27 cellular contexts compared by ENCODE assay signal in genomic region chr5:180346358-180346757, GRCh38.
"Had no signal": no experiment of that assay in that cellular context is flagged by ENCODE, and none has a peak within 500 bp of the region (broad histone marks: within the 10 kb centered on the region; RNA-seq: fewer than 3 reads in every experiment).

No MANE protein-coding gene starts in this region.

- H3K36me3 Mint-ChIP-seq: activated naive CD8-positive, alpha-beta T cell; brain had no signal

- H3K9me3 ChIP-seq: MG63, Peyer's patch had no signal

- H3K9me3 Mint-ChIP-seq: activated B cell treated with CpG ODN at 0.5 μM for 24 hours; activated CD4-positive, alpha-beta T cell treated with anti-CD3 and anti-CD28 coated beads, Interleukin-2, amount 10 ng/mL, durations not matched to agents 24 days and 14 days; activated naive CD4-positive, alpha-beta T cell treated with anti-CD3 and anti-CD28 coated beads for 36 hours; activated T-cell treated with anti-CD3 and anti-CD28 coated beads, Interleukin-2, amount 50 U/mL, for 4 hours; activated T-helper 17 cell treated with anti-CD3 and anti-CD28 coated beads, Interleukin-2, amount 50 U/mL, for 72 hours; central memory CD8-positive, alpha-beta T cell; T-helper 1 cell treated with Interleukin-12 subunit alpha and Interleukin-12 subunit beta and Interleukin-4 antibody, amounts not matched to agents 30 μg/mL and 1 μg/mL, for 36 hours had no signal

- H3K4me3 ChIP-seq: MG63, Peyer's patch had no signal

- H3K4me1 Mint-ChIP-seq: activated B cell treated with CpG ODN at 0.5 μM for 24 hours; activated CD4-positive, alpha-beta T cell treated with anti-CD3 and anti-CD28 coated beads, Interleukin-2, amount 10 ng/mL, durations not matched to agents 24 days and 14 days; activated T-helper 17 cell treated with anti-CD3 and anti-CD28 coated beads, Interleukin-2, amount 50 U/mL, for 72 hours; central memory CD8-positive, alpha-beta T cell had no signal

- H3K27me3 Mint-ChIP-seq: brain had no signal

- FAIRE-seq: astrocyte had no signal

- H3K4me3 Mint-ChIP-seq: activated B cell treated with CpG ODN at 0.5 μM for 24 hours; activated CD4-positive, alpha-beta T cell treated with anti-CD3 and anti-CD28 coated beads, Interleukin-2, amount 10 ng/mL, durations not matched to agents 24 days and 14 days; activated naive CD4-positive, alpha-beta T cell treated with anti-CD3 and anti-CD28 coated beads for 36 hours; activated naive CD8-positive, alpha-beta T cell; activated T-cell treated with anti-CD3 and anti-CD28 coated beads, Interleukin-2, amount 50 U/mL, for 4 hours; activated T-helper 17 cell treated with anti-CD3 and anti-CD28 coated beads, Interleukin-2, amount 50 U/mL, for 72 hours; brain; central memory CD8-positive, alpha-beta T cell; T-helper 1 cell treated with Interleukin-12 subunit alpha and Interleukin-12 subunit beta and Interleukin-4 antibody, amounts not matched to agents 30 μg/mL and 1 μg/mL, for 36 hours had no signal

- DNase-seq: activated B cell treated with CpG ODN at 0.5 μM for 24 hours; activated CD4-positive, alpha-beta T cell treated with anti-CD3 and anti-CD28 coated beads for 1 hour; activated CD4-positive, alpha-beta T cell treated with anti-CD3 and anti-CD28 coated beads, Interleukin-2, amount 10 ng/mL, durations not matched to agents 24 days and 14 days; activated CD4-positive, alpha-beta T cell treated with anti-CD3 and anti-CD28 coated beads, Interleukin-2, amount 50 U/mL, for 48 hours; activated gamma-delta T cell; activated naive CD4-positive, alpha-beta T cell treated with anti-CD3 and anti-CD28 coated beads for 36 hours; activated T-cell treated with anti-CD3 and anti-CD28 coated beads, Interleukin-2, amount 50 U/mL, for 4 hours; amygdala; MG63; MV-4-11; NCI-H1092 treated with DMSO at 0.1 percent for 48 hours; NCI-H1417 treated with DMSO at 0.1 percent for 48 hours; NCI-H1694; NCI-H2029; NCI-H2107; NCI-H2171 treated with DMSO at 0.1 percent for 48 hours; NCI-H226; NCI-H526; SHP77 treated with DMSO at 0.1 percent for 48 hours had no signal

- H3K36me3 ChIP-seq: MG63, Peyer's patch had no signal

- H3K27ac ChIP-seq: Peyer's patch, RWPE1 had no signal

- H3K27me3 ChIP-seq: MG63, Peyer's patch had no signal

- H3K27ac Mint-ChIP-seq: activated B cell treated with CpG ODN at 0.5 μM for 24 hours; activated CD4-positive, alpha-beta T cell treated with anti-CD3 and anti-CD28 coated beads, Interleukin-2, amount 10 ng/mL, durations not matched to agents 24 days and 14 days; activated naive CD4-positive, alpha-beta T cell treated with anti-CD3 and anti-CD28 coated beads for 36 hours; activated naive CD8-positive, alpha-beta T cell; activated T-helper 17 cell treated with anti-CD3 and anti-CD28 coated beads, Interleukin-2, amount 50 U/mL, for 72 hours; T-helper 1 cell treated with Interleukin-12 subunit alpha and Interleukin-12 subunit beta and Interleukin-4 antibody, amounts not matched to agents 30 μg/mL and 1 μg/mL, for 36 hours had no signal
